20 cellular contexts compared by ENCODE assay signal in the genomic region with DNA sequence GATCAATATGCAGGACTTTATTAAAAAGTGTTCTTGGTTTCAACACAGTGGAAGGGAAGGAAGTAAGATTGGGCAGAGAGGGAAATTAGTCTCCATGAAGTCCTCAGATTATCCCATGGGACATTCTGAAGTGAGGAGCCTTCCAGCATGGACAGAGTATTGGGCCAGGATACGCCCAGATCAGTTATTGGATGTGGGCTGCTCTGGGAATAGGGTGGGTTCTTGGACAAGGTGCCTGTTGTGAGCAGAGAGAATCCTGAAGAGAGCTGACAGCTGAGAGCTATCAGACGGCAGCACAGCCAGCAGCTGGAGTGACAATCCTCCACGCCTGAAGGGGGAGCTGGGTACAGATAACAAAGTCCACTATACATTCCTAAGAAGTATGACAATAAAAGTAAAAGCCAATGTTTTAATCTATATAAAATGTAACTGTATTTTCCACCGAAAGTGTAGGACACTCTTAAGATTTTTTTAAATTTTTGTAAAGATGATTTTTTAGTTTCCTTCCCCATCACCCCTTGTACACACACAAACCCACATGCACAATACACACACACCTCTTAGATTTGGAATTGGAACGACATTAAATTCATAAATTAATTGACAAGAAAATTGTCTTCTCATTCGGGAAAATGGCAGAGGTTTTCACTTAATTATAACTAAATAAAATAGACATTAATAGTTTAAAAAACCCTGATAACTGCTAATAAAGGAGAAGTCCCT.
A peak's percentile ranks its signal among the peaks of the same experiment; 100 is the strongest.
DNase-seq lines count a peak whose midpoint lies in the region; ATAC-seq, FAIRE-seq and TF ChIP-seq lines count a peak whose summit lies in the region.
"Had no signal": no experiment of that assay in that cellular context is flagged by ENCODE, and none has a peak within 500 bp of the region (broad histone marks: within the 10 kb centered on the region; RNA-seq: fewer than 3 reads in every experiment).

No MANE protein-coding gene starts in this region.

- H3K9me2 ChIP-seq in hepatocyte (replicated peaks; ENCODE audit: insufficient read depth), result no peaks in the 10 kb centered on the region

- TF ChIP-seq EP300 in HepG2 (IDR thresholded peaks at IDR 0.05; ENCODE audit: low read depth in 2 of 2, low read length in 2 of 2) (no peak), HepG2 (CRISPR knock-in tag; IDR thresholded peaks at IDR 0.05; ENCODE audit: borderline replicate concordance) (no peak), K562 (IDR thresholded peaks at IDR 0.05; ENCODE audit: low read length) (peak; percentile 25; the same call in 1 of the 2 replicates)

- H3K9me3 ChIP-seq in HepG2 (ENCODE audit: low read length), result no peaks in the 10 kb centered on the region
- no peaks in the 10 kb centered on the region for H3K9me3 ChIP-seq in right lobe of liver
- no peaks in the 10 kb centered on the region for H3K9me3 ChIP-seq in K562 (replicated peaks; ENCODE audit: control insufficient read depth, insufficient read depth, low read depth, low read length)
- no peaks in the 10 kb centered on the region for H3K9me3 ChIP-seq in hepatocyte (ENCODE audit: low read depth)

- no peak overlapping the region for H3K9ac ChIP-seq in HepG2 (ENCODE audit: insufficient read depth, low read depth, low read length)
- peak overlapping the region; percentile 91 to 92 for H3K9ac ChIP-seq in K562 (ENCODE audit: insufficient read depth in 1 of 2, low read depth in 2 of 2, low read length in 2 of 2)

- no peak overlapping the region for H2AFZ ChIP-seq in HepG2 (ENCODE audit: low read length)
- peak overlapping the region; percentile 96 for H2AFZ ChIP-seq in K562 (ENCODE audit: low read depth, low read length)
- H2AFZ ChIP-seq in hepatocyte, result no peak overlapping the region

- peak; percentile 67 for ATAC-seq in HepG2
- ATAC-seq in right lobe of liver, result no peak
- peak; percentile 95 for ATAC-seq in K562
- no peak for ATAC-seq in Right ventricle myocardium superior (ENCODE audit: poor library complexity)
- no peak for ATAC-seq in foreskin keratinocyte
- ATAC-seq: Right ventricle myocardium inferior had no signal

- in situ Hi-C loops in HepG2 (cut with HindIII; ENCODE audit: extremely low pct_ligation_motif_present, low pct_unique_long_range_greater_than_20kb) (no loop called here), K562 (cut with MboI) (no loop called here)

- H3K27ac ChIP-seq in HepG2 (ENCODE audit: extremely low read length, insufficient read depth, low read length) (no peak overlapping the region), right lobe of liver (no peak overlapping the region), K562 (ENCODE audit: extremely low read depth, low read depth, low read length) (peak overlapping the region; percentile 91), hepatocyte (no peak overlapping the region), foreskin keratinocyte (no peak overlapping the region)
- H3K27ac ChIP-seq: 22Rv1 had no signal

- 5% methylated on average over 6 of the region's 6 CpGs for WGBS in HepG2 (ENCODE audit: low lambda C conversion rate)
- WGBS in right lobe of liver (ENCODE audit: insufficient coverage, low coverage, low lambda C conversion rate, missing lambda C conversion rate), result 40% methylated on average over 6 of the region's 6 CpGs
- WGBS in K562 (ENCODE audit: insufficient coverage, low coverage, missing lambda C conversion rate), result 0% methylated on average over 6 of the region's 6 CpGs
- 60% methylated on average over 6 of the region's 6 CpGs for WGBS in hepatocyte (ENCODE audit: low lambda C conversion rate, missing lambda C conversion rate)

- intact Hi-C loops in HepG2 (cut with micrococcal nuclease; ENCODE audit: unreplicated experiment), result no loop called here
- intact Hi-C loops in right lobe of liver (cut with DNase I), result no loop called here
- intact Hi-C loops in K562 (cut with micrococcal nuclease), result loop anchor here (2.0 kb wide), 1 partner anchor 128 kb away; the partner anchor contains the start of gene MTRF1L
- intact Hi-C loops in Right ventricle myocardium superior (cut with DNase I), result no loop called here

- H3K79me2 ChIP-seq in HepG2 (ENCODE audit: insufficient read depth, low read length) (no peaks in the 10 kb centered on the region), K562 (ENCODE audit: control insufficient read depth, insufficient read depth, low read length) (peaks cover 56% of the 10 kb centered on the region), hepatocyte (no peaks in the 10 kb centered on the region)

- no peaks in the 10 kb centered on the region for H3K27me3 ChIP-seq in HepG2 (ENCODE audit: control insufficient read depth in 1 of 2, insufficient read depth in 2 of 2, low read length in 2 of 2)
- H3K27me3 ChIP-seq in right lobe of liver, result no peaks in the 10 kb centered on the region
- H3K27me3 ChIP-seq in K562 (ENCODE audit: control insufficient read depth in 2 of 2, insufficient read depth in 2 of 2, low read length in 2 of 2), result no peaks in the 10 kb centered on the region
- H3K27me3 ChIP-seq in hepatocyte, result no peaks in the 10 kb centered on the region
- H3K27me3 ChIP-seq in foreskin keratinocyte, result no peaks in the 10 kb centered on the region

- DNase-seq in HepG2 (ENCODE audit: low spot score) (no peak), right lobe of liver (no peak), NCI-H1092 treated with DMSO at 0.1 percent for 48 hours (lab: John Stamatoyannopoulos, UW) (peak; percentile 30), K562 (ENCODE audit: extremely low read depth in 1 of 4, low spot score in 3 of 4) (peak; percentile 59 to 86 (median 69)), hepatocyte (ENCODE audit: low spot score) (no peak), Right ventricle myocardium superior (no peak), foreskin keratinocyte (no peak), ureter (ENCODE audit: low spot score) (no peak)
- DNase-seq: AML-193, DMS53, GDM1, NCI-H1694, NCI-H2081, NCI-H2171 treated with DMSO at 0.1 percent for 48 hours, NCI-H526, OCI-M1 had no signal

- H3K4me2 ChIP-seq in HepG2 (ENCODE audit: low read depth, low read length) (no peak overlapping the region), K562 (ENCODE audit: insufficient read depth, low read length) (peak overlapping the region; percentile 94), hepatocyte (no peak overlapping the region)

- no peak for TF ChIP-seq POLR2A in HepG2 (IDR thresholded peaks at IDR 0.05; ENCODE audit: insufficient read depth in 1 of 2, low read depth in 2 of 2, low read length in 2 of 2)
- TF ChIP-seq POLR2A in right lobe of liver (IDR thresholded peaks at IDR 0.05), result no peak
- no peak for TF ChIP-seq POLR2A in K562 (conservative IDR thresholded peaks at IDR 0.05)

- TF ChIP-seq RAD21 in HepG2 (CRISPR knock-in tag; IDR thresholded peaks at IDR 0.05) (no peak), K562 (CRISPR knock-in tag; conservative IDR thresholded peaks at IDR 0.05 in 1 of 2, IDR thresholded peaks at IDR 0.05 in 1 of 2) (no peak)

- POLR2A ChIA-PET in HepG2 (lab: Yijun Ruan, JAX), result no interaction called here
- POLR2A ChIA-PET in K562 (lab: Yijun Ruan, JAX), result interaction anchor here (0.6 to 2.3 kb wide), 5 partner anchors 10 to 1274 kb away, joined by 3 to 5 read pairs (median 3); no protein-coding TSS in a partner anchor

- no peaks in the 10 kb centered on the region for H3K9me1 ChIP-seq in K562 (ENCODE audit: control insufficient read depth, insufficient read depth, low read length)

- H3K4me3 ChIP-seq in HepG2 (replicated peaks in 1 of 3; ENCODE audit: insufficient read depth in 1 of 3, low read depth in 2 of 3, low read length in 3 of 3) (no peak overlapping the region), right lobe of liver (no peak overlapping the region), K562 (peak overlapping the region; percentile 54), hepatocyte (no peak overlapping the region)

- no peaks in the 10 kb centered on the region for H4K20me1 ChIP-seq in HepG2 (ENCODE audit: insufficient read depth, low read length)
- no peaks in the 10 kb centered on the region for H4K20me1 ChIP-seq in K562 (replicated peaks; ENCODE audit: control insufficient read depth, insufficient read depth, low read length)
- H4K20me1 ChIP-seq in hepatocyte (ENCODE audit: insufficient read depth, poor library complexity, severe bottlenecking), result no peaks in the 10 kb centered on the region

- no peak for FAIRE-seq in HepG2 (lab: Jason Lieb, UNC)
- peak; percentile 78 for FAIRE-seq in K562 (lab: Jason Lieb, UNC)
- FAIRE-seq: D721Med, GM19239 had no signal

- CTCF ChIA-PET in HepG2 (lab: Yijun Ruan, JAX; ENCODE audit: low intra/inter-chr PET ratio, low total read pairs), result no interaction called here
- CTCF ChIA-PET in K562 (lab: Yijun Ruan, JAX; ENCODE audit: low intra/inter-chr PET ratio), result no interaction called here

- BruUV-seq in HepG2 (replicated peaks; lab: Mats Ljungman, UMichigan) (no TSS peak), K562 (replicated peaks; lab: Mats Ljungman, UMichigan) (no TSS peak)

- H3K36me3 ChIP-seq in HepG2 (replicated peaks in 1 of 2; ENCODE audit: control insufficient read depth in 1 of 2, insufficient read depth in 2 of 2, low read length in 2 of 2) (no peaks in the 10 kb centered on the region), right lobe of liver (no peaks in the 10 kb centered on the region), K562 (ENCODE audit: control insufficient read depth, insufficient read depth, low read length) (no peaks in the 10 kb centered on the region; the same call in 2 of the 3 replicates), hepatocyte (replicated peaks; ENCODE audit: insufficient read depth, low read depth) (no peaks in the 10 kb centered on the region)

- no peaks in the 10 kb centered on the region for H3K4me1 ChIP-seq in HepG2 (ENCODE audit: insufficient read depth, low read length)
- no peaks in the 10 kb centered on the region for H3K4me1 ChIP-seq in right lobe of liver
- H3K4me1 ChIP-seq in K562 (replicated peaks in 1 of 2; ENCODE audit: control insufficient read depth in 2 of 2, insufficient read depth in 2 of 2, low read length in 2 of 2), result peaks cover 3 to 9% of the 10 kb centered on the region in 2 experiments; a peak in 3 of 5 replicates
- H3K4me1 ChIP-seq in hepatocyte (ENCODE audit: insufficient read depth), result no peaks in the 10 kb centered on the region
- H3K4me1 ChIP-seq in foreskin keratinocyte, result no peaks in the 10 kb centered on the region

- TF ChIP-seq CTCF in HepG2 (CRISPR knock-in tag; IDR thresholded peaks at IDR 0.05) (no peak), right lobe of liver (IDR thresholded peaks at IDR 0.05) (no peak), K562 (IDR thresholded peaks at IDR 0.05 in 2 of 3, conservative IDR thresholded peaks at IDR 0.05 in 1 of 3; ENCODE audit: insufficient read depth in 2 of 3, low read depth in 1 of 3, low read length in 3 of 3) (peak; percentile 48 to 68 (median 65); a peak in 5 of 6 replicates), hepatocyte (IDR thresholded peaks at IDR 0.05; ENCODE audit: poor library complexity) (no peak), foreskin keratinocyte (conservative IDR thresholded peaks at IDR 0.05) (no peak)

Comparison
In these comparisons a context has a peak if more than half of its experiments do, and no peak if none do; other contexts are left out.
1. ATAC-seq: peak in HepG2 (single experiment) and K562 (single experiment); none in right lobe of liver (0 of 4), Right ventricle myocardium superior (single experiment) and foreskin keratinocyte (single experiment).
2. DNase-seq: peak in NCI-H1092 treated with DMSO at 0.1 percent for 48 hours (single experiment) and K562 (4 of 4); none in HepG2 (single experiment), right lobe of liver (0 of 3), hepatocyte (single experiment), Right ventricle myocardium superior (single experiment), foreskin keratinocyte (0 of 2) and ureter (single experiment).
3. CTCF ChIP-seq: peak in K562 (3 of 3); none in HepG2 (single experiment), right lobe of liver (0 of 4), hepatocyte (single experiment) and foreskin keratinocyte (single experiment).
4. Of the 241 proteins assayed by ChIP-seq in both HepG2 and K562: peak only in HepG2: none; only in K562: ARID3A, CC2D1A, CREM, CTCF, DPF2, EP300 and 22 more; in both: none; in neither: 203; mixed calls (peak in some experiments, not most) for 10.